Comparison of ENCODE assay signal across 9 cellular contexts in the genomic region with DNA sequence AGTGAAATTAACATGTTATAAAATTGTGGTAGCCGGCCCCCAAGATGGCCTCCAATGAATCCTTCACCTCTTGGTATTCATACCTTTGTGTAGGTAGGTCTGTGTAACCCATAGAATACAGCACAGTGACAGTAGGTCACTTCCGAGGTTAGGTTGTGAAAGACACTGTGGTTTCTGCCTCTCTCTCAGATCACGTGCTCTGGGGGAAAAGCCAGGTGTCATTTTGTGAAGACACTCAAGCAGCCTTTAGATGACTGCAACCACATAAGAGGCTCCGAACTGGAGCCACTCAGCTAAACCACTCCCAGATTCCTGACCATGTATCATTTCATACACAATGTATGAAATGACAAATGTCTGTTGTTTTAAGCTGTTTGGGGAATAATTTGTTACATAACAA. TPM values are rescaled to one million over a fixed set of nuclear protein-coding genes. Genes with fewer than 3 reads are reported as not detected.
DNase-seq lines count a peak whose midpoint lies in the region; ATAC-seq lines count a peak whose summit lies in the region.
"Had no signal": no experiment of that assay in that cellular context is flagged by ENCODE, and none has a peak within 500 bp of the region (broad histone marks: within the 10 kb centered on the region; RNA-seq: fewer than 3 reads in every experiment).

No MANE protein-coding gene starts in this region.

- no peak overlapping the region for H3K27ac Mint-ChIP-seq in activated T-helper 2 cell treated with anti-CD3 and anti-CD28 coated beads, Interferon-gamma antibody, Interleukin-2, Interleukin-4, amounts not matched to agents 10 μg/mL and 5 μg/mL and 100 μg/mL, durations not matched to agents 14 hours and 24 hours and 36 hours

- no peaks in the 10 kb centered on the region for H3K36me3 Mint-ChIP-seq in activated T-helper 2 cell treated with anti-CD3 and anti-CD28 coated beads, Interferon-gamma antibody, Interleukin-2, Interleukin-4, amounts not matched to agents 10 μg/mL and 5 μg/mL and 100 μg/mL, durations not matched to agents 14 hours and 24 hours and 36 hours (ENCODE audit: low read depth)

- ATAC-seq in GM18499 (IDR thresholded peaks at IDR 0.05; ENCODE audit: insufficient read depth, unreplicated experiment) (peak; percentile 91), HG02642 (IDR thresholded peaks at IDR 0.05; ENCODE audit: poor library complexity, unreplicated experiment) (peak; percentile 98)
- ATAC-seq: HCT116 had no signal

- intact Hi-C loops in activated T-helper 2 cell treated with anti-CD3 and anti-CD28 coated beads, Interferon-gamma antibody, Interleukin-2, Interleukin-4, amounts not matched to agents 10 μg/mL and 5 μg/mL and 100 μg/mL, durations not matched to agents 14 hours and 24 hours and 36 hours (cut with micrococcal nuclease), result no loop called here

- no peaks in the 10 kb centered on the region for H3K9me3 Mint-ChIP-seq in activated T-helper 2 cell treated with anti-CD3 and anti-CD28 coated beads, Interferon-gamma antibody, Interleukin-2, Interleukin-4, amounts not matched to agents 10 μg/mL and 5 μg/mL and 100 μg/mL, durations not matched to agents 14 hours and 24 hours and 36 hours

- peak; percentile 65 for DNase-seq in NCI-H2107 treated with DMSO at 0.1 percent for 48 hours (lab: John Stamatoyannopoulos, UW; ENCODE audit: unreplicated experiment)
- DNase-seq in activated T-helper 2 cell treated with anti-CD3 and anti-CD28 coated beads, Interferon-gamma antibody, Interleukin-2, Interleukin-4, amounts not matched to agents 10 μg/mL and 5 μg/mL and 100 μg/mL, durations not matched to agents 14 hours and 24 hours and 36 hours (ENCODE audit: low spot score), result peak; percentile 55
- peak; percentile 33 for DNase-seq in stimulated activated CD8-positive, alpha-beta memory T cell treated with anti-CD3 and anti-CD28 coated beads, Interleukin-12 subunit alpha, Interleukin-12 subunit beta, amount 100 ng/mL, for 4 hours (ENCODE audit: low read depth)
- DNase-seq in NCI-H1105 (lab: John Stamatoyannopoulos, UW), result no peak
- DNase-seq in iPS-NIHi11 (ENCODE audit: low spot score), result no peak
- DNase-seq in NCI-H2227 treated with DMSO at 0.1 percent for 48 hours (lab: John Stamatoyannopoulos, UW), result no peak

- no peak overlapping the region for H3K4me3 Mint-ChIP-seq in activated T-helper 2 cell treated with anti-CD3 and anti-CD28 coated beads, Interferon-gamma antibody, Interleukin-2, Interleukin-4, amounts not matched to agents 10 μg/mL and 5 μg/mL and 100 μg/mL, durations not matched to agents 14 hours and 24 hours and 36 hours (ENCODE audit: low read depth)

- peaks cover 6% of the 10 kb centered on the region for H3K27me3 Mint-ChIP-seq in activated T-helper 2 cell treated with anti-CD3 and anti-CD28 coated beads, Interferon-gamma antibody, Interleukin-2, Interleukin-4, amounts not matched to agents 10 μg/mL and 5 μg/mL and 100 μg/mL, durations not matched to agents 14 hours and 24 hours and 36 hours (ENCODE audit: low read depth)

- peaks cover 11% of the 10 kb centered on the region for H3K4me1 Mint-ChIP-seq in activated T-helper 2 cell treated with anti-CD3 and anti-CD28 coated beads, Interferon-gamma antibody, Interleukin-2, Interleukin-4, amounts not matched to agents 10 μg/mL and 5 μg/mL and 100 μg/mL, durations not matched to agents 14 hours and 24 hours and 36 hours (ENCODE audit: low read depth)

RNA-seq across cellular contexts. Expression of a gene that starts 9.8 kb away (rescaled TPM):
- 14.0 and 14.3 TPM in 2 replicates for total RNA-seq in activated T-helper 2 cell treated with anti-CD3 and anti-CD28 coated beads, Interferon-gamma antibody, Interleukin-2, Interleukin-4, amounts not matched to agents 10 μg/mL and 5 μg/mL and 100 μg/mL, durations not matched to agents 14 hours and 24 hours and 36 hours

Comparison
In these comparisons a context has a peak if more than half of its experiments do, and no peak if none do; other contexts are left out.
1. DNase-seq: peak in NCI-H2107 treated with DMSO at 0.1 percent for 48 hours (single experiment), activated T-helper 2 cell treated with anti-CD3 and anti-CD28 coated beads, Interferon-gamma antibody, Interleukin-2, Interleukin-4, amounts not matched to agents 10 μg/mL and 5 μg/mL and 100 μg/mL, durations not matched to agents 14 hours and 24 hours and 36 hours (single experiment) and stimulated activated CD8-positive, alpha-beta memory T cell treated with anti-CD3 and anti-CD28 coated beads, Interleukin-12 subunit alpha, Interleukin-12 subunit beta, amount 100 ng/mL, for 4 hours (single experiment); none in NCI-H1105 (single experiment), iPS-NIHi11 (single experiment) and NCI-H2227 treated with DMSO at 0.1 percent for 48 hours (single experiment).